ENCODE assay signal across 11 cellular contexts in genomic region chrX:31993635-31994034, GRCh38.
"Had no signal": no experiment of that assay in that cellular context is flagged by ENCODE, and none has a peak within 500 bp of the region (broad histone marks: within the 10 kb centered on the region; RNA-seq: fewer than 3 reads in every experiment).

No MANE protein-coding gene starts in this region.

- H3K9me3 ChIP-seq: ascending aorta, ovary, stomach had no signal

- H3K27ac Mint-ChIP-seq: activated CD4-positive, alpha-beta T cell treated with anti-CD3 and anti-CD28 coated beads, Interleukin-2, amount 10 ng/mL, durations not matched to agents 24 days and 14 days; activated naive CD8-positive, alpha-beta T cell treated with anti-CD3 and anti-CD28 coated beads, Interleukin-2, amount 50 U/mL, for 24 hours; neural progenitor cell; WTC11 had no signal

- H3K9me3 Mint-ChIP-seq: activated CD4-positive, alpha-beta T cell treated with anti-CD3 and anti-CD28 coated beads, Interleukin-2, amount 10 ng/mL, durations not matched to agents 24 days and 14 days; activated naive CD8-positive, alpha-beta T cell treated with anti-CD3 and anti-CD28 coated beads, Interleukin-2, amount 50 U/mL, for 24 hours had no signal

- H3K27me3 ChIP-seq: ascending aorta, neural progenitor cell, ovary, stomach had no signal

- H3K4me1 Mint-ChIP-seq: activated CD4-positive, alpha-beta T cell treated with anti-CD3 and anti-CD28 coated beads, Interleukin-2, amount 10 ng/mL, durations not matched to agents 24 days and 14 days; activated naive CD8-positive, alpha-beta T cell treated with anti-CD3 and anti-CD28 coated beads, Interleukin-2, amount 50 U/mL, for 24 hours; neural progenitor cell; WTC11 had no signal

- H3K27ac ChIP-seq: ascending aorta, neural progenitor cell, ovary, stomach had no signal

- H3K36me3 ChIP-seq: ascending aorta, neural progenitor cell, ovary, stomach had no signal

- H2AFZ ChIP-seq: neural progenitor cell had no signal

- H3K9ac ChIP-seq: neural progenitor cell had no signal

- H3K4me3 Mint-ChIP-seq: activated CD4-positive, alpha-beta T cell treated with anti-CD3 and anti-CD28 coated beads, Interleukin-2, amount 10 ng/mL, durations not matched to agents 24 days and 14 days; activated naive CD8-positive, alpha-beta T cell treated with anti-CD3 and anti-CD28 coated beads, Interleukin-2, amount 50 U/mL, for 24 hours; neural progenitor cell; WTC11 had no signal

- ATAC-seq: activated naive CD8-positive, alpha-beta T cell treated with anti-CD3 and anti-CD28 coated beads, Interleukin-2, amount 50 U/mL, for 24 hours; WTC11 had no signal

- H3K4me1 ChIP-seq: ascending aorta, neural progenitor cell had no signal

- H3K27me3 Mint-ChIP-seq: activated CD4-positive, alpha-beta T cell treated with anti-CD3 and anti-CD28 coated beads, Interleukin-2, amount 10 ng/mL, durations not matched to agents 24 days and 14 days; activated naive CD8-positive, alpha-beta T cell treated with anti-CD3 and anti-CD28 coated beads, Interleukin-2, amount 50 U/mL, for 24 hours had no signal

- DNase-seq: activated CD4-positive, alpha-beta T cell treated with anti-CD3 and anti-CD28 coated beads, Interleukin-2, amount 10 ng/mL, durations not matched to agents 24 days and 14 days; activated naive CD4-positive, alpha-beta T cell treated with Interleukin-2 at 50 U/mL for 16 hours; activated naive CD8-positive, alpha-beta T cell treated with anti-CD3 and anti-CD28 coated beads, Interleukin-2, amount 50 U/mL, for 24 hours; kidney; ovary; retina; stimulated activated CD4-positive, alpha-beta T cell treated with anti-CD3 and anti-CD28 coated beads, Interleukin-4, amount 100 ng/mL, for 4 hours; stomach had no signal

- H3K4me3 ChIP-seq: ascending aorta, neural progenitor cell, ovary, stomach had no signal

- H3K4me2 ChIP-seq: neural progenitor cell had no signal
